In genomic region chr7:100401811-100402210, GRCh38 we compare ENCODE assay signal across 15 cellular contexts. TPM values are rescaled to one million over a fixed set of nuclear protein-coding genes. Genes with fewer than 3 reads are reported as not detected.
DNase-seq lines count a peak whose midpoint lies in the region; ATAC-seq, FAIRE-seq and TF ChIP-seq lines count a peak whose summit lies in the region.
"Had no signal": no experiment of that assay in that cellular context is flagged by ENCODE, and none has a peak within 500 bp of the region (broad histone marks: within the 10 kb centered on the region; RNA-seq: fewer than 3 reads in every experiment).

No MANE protein-coding gene starts in this region.

- H3K9me3 ChIP-seq in SK-N-SH, result no peaks in the 10 kb centered on the region
- no peaks in the 10 kb centered on the region for H3K9me3 ChIP-seq in left ventricle myocardium inferior (replicated peaks)

- H3K4me3 ChIP-seq in SK-N-SH (ENCODE audit: low read depth in 2 of 2, low read length in 1 of 2) (no peak overlapping the region), left ventricle myocardium inferior (no peak overlapping the region)

- ATAC-seq in SK-N-SH treated with all-trans-retinoic acid at 6 μM for 48 hours, result no peak

- H3K4me2 ChIP-seq in SK-N-SH, result no peak overlapping the region

- no peaks in the 10 kb centered on the region for H3K36me3 Mint-ChIP-seq in glutamatergic neuron (ENCODE audit: unreplicated experiment)
- H3K36me3 Mint-ChIP-seq in activated CD4-positive, alpha-beta memory T cell treated with anti-CD3 and anti-CD28 coated beads, Interleukin-2, amount 10 ng/mL, durations not matched to agents 7 days and 5 days (ENCODE audit: low read depth), result no peaks in the 10 kb centered on the region

- peaks cover 7% of the 10 kb centered on the region for H3K27me3 Mint-ChIP-seq in glutamatergic neuron (ENCODE audit: unreplicated experiment)
- H3K27me3 Mint-ChIP-seq in activated CD4-positive, alpha-beta memory T cell treated with anti-CD3 and anti-CD28 coated beads, Interleukin-2, amount 10 ng/mL, durations not matched to agents 7 days and 5 days, result peaks cover 23% of the 10 kb centered on the region
- H3K27me3 Mint-ChIP-seq: CD4-positive, alpha-beta T cell had no signal

- H4K20me1 ChIP-seq in SK-N-SH (ENCODE audit: insufficient read depth), result no peaks in the 10 kb centered on the region

- H3K27ac ChIP-seq in SK-N-SH (ENCODE audit: low read depth in 2 of 2, low read length in 1 of 2) (no peak overlapping the region), left ventricle myocardium inferior (replicated peaks) (no peak overlapping the region)

- H3K36me3 ChIP-seq in SK-N-SH (replicated peaks in 1 of 2; ENCODE audit: control insufficient read depth in 1 of 2, insufficient read depth in 2 of 2, low read length in 1 of 2) (no peaks in the 10 kb centered on the region), left ventricle myocardium inferior (no peaks in the 10 kb centered on the region)

- POLR2A ChIA-PET in SK-N-SH (lab: Yijun Ruan, JAX), result interaction anchor here (0.6 kb wide), 2 partner anchors 28 to 32 kb away, joined by 3 read pairs; partner anchors contain the start of gene MEPCE
- POLR2A ChIA-PET in activated CD4-positive, alpha-beta memory T cell treated with anti-CD3 and anti-CD28 coated beads, Interleukin-2, amount 10 ng/mL, durations not matched to agents 7 days and 5 days (lab: Charles Lee), result interaction anchor here (1.8 kb wide), 1 partner anchor 41 kb away, joined by 4 read pairs; no protein-coding TSS in a partner anchor

- no peak for TF ChIP-seq RAD21 in SK-N-SH (IDR thresholded peaks at IDR 0.05; ENCODE audit: low read length)

- intact Hi-C loops in left ventricle myocardium inferior (cut with micrococcal nuclease), result no loop called here

- peak; percentile 39 for DNase-seq in SK-N-SH
- DNase-seq in cerebellar cortex (ENCODE audit: low spot score), result peak; percentile 95
- DNase-seq in glutamatergic neuron, result peak; percentile 38
- DNase-seq in activated CD4-positive, alpha-beta memory T cell treated with anti-CD3 and anti-CD28 coated beads, Interleukin-2, amount 10 ng/mL, durations not matched to agents 7 days and 5 days, result no peak
- no peak for DNase-seq in left ventricle myocardium inferior
- DNase-seq in frontal cortex (ENCODE audit: low spot score in 2 of 2), result no peak
- DNase-seq: ACHN; CD4-positive, alpha-beta T cell; DND-41; GF-D8; GOT3; H9 had no signal

- H2AFZ ChIP-seq in SK-N-SH (ENCODE audit: low read depth), result no peak overlapping the region

- peak overlapping the region; percentile 44 for H3K27ac Mint-ChIP-seq in glutamatergic neuron (ENCODE audit: unreplicated experiment)
- H3K27ac Mint-ChIP-seq in activated CD4-positive, alpha-beta memory T cell treated with anti-CD3 and anti-CD28 coated beads, Interleukin-2, amount 10 ng/mL, durations not matched to agents 7 days and 5 days, result no peak overlapping the region
- H3K27ac Mint-ChIP-seq: CD4-positive, alpha-beta T cell; H9 had no signal

- peaks cover 3% of the 10 kb centered on the region for H3K9me3 Mint-ChIP-seq in glutamatergic neuron (ENCODE audit: unreplicated experiment)
- H3K9me3 Mint-ChIP-seq in activated CD4-positive, alpha-beta memory T cell treated with anti-CD3 and anti-CD28 coated beads, Interleukin-2, amount 10 ng/mL, durations not matched to agents 7 days and 5 days, result no peaks in the 10 kb centered on the region
- H3K9me3 Mint-ChIP-seq: CD4-positive, alpha-beta T cell; H9 had no signal

- WGBS in SK-N-SH (ENCODE audit: low lambda C conversion rate), result 74% methylated on average over 5 of the region's 5 CpGs

- FAIRE-seq in frontal cortex (lab: Jason Lieb, UNC), result no peak
- FAIRE-seq: GM19239 had no signal

- TF ChIP-seq EP300 in SK-N-SH (IDR thresholded peaks at IDR 0.05; ENCODE audit: borderline replicate concordance in 1 of 2, low read depth in 1 of 2, low read length in 1 of 2), result no peak

- peaks cover 27% of the 10 kb centered on the region for H3K4me1 Mint-ChIP-seq in glutamatergic neuron (ENCODE audit: low read depth, unreplicated experiment)
- peaks cover 14% of the 10 kb centered on the region for H3K4me1 Mint-ChIP-seq in activated CD4-positive, alpha-beta memory T cell treated with anti-CD3 and anti-CD28 coated beads, Interleukin-2, amount 10 ng/mL, durations not matched to agents 7 days and 5 days

- no peaks in the 10 kb centered on the region for H3F3A ChIP-seq in SK-N-SH (replicated peaks; ENCODE audit: insufficient read depth)

- CTCF ChIA-PET in SK-N-SH (lab: Yijun Ruan, JAX), result interaction anchor here (0.8 to 2.0 kb wide), 6 partner anchors 10 to 167 kb away, joined by 3 to 6 read pairs (median 4); no protein-coding TSS in a partner anchor
- CTCF ChIA-PET in activated CD4-positive, alpha-beta memory T cell treated with anti-CD3 and anti-CD28 coated beads, Interleukin-2, amount 10 ng/mL, durations not matched to agents 7 days and 5 days (lab: Charles Lee), result interaction anchor here (1.6 kb wide), 1 partner anchor 48 kb away, joined by 3 read pairs; no protein-coding TSS in a partner anchor

- TF ChIP-seq CTCF in SK-N-SH (IDR thresholded peaks at IDR 0.05) (no peak), glutamatergic neuron (IDR thresholded peaks at IDR 0.05; ENCODE audit: partially characterized antibody, unreplicated experiment) (no peak), left ventricle myocardium inferior (IDR thresholded peaks at IDR 0.05; ENCODE audit: borderline replicate concordance) (no peak)

- H3K9ac ChIP-seq in SK-N-SH, result no peak overlapping the region

- no peaks in the 10 kb centered on the region for H3K27me3 ChIP-seq in SK-N-SH (ENCODE audit: insufficient read depth)
- no peaks in the 10 kb centered on the region for H3K27me3 ChIP-seq in left ventricle myocardium inferior (ENCODE audit: low read depth)

- H3K79me2 ChIP-seq in SK-N-SH (ENCODE audit: insufficient read depth), result no peaks in the 10 kb centered on the region

- peak overlapping the region; percentile 11 for H3K4me3 Mint-ChIP-seq in glutamatergic neuron (ENCODE audit: unreplicated experiment)
- H3K4me3 Mint-ChIP-seq in activated CD4-positive, alpha-beta memory T cell treated with anti-CD3 and anti-CD28 coated beads, Interleukin-2, amount 10 ng/mL, durations not matched to agents 7 days and 5 days, result no peak overlapping the region
- H3K4me3 Mint-ChIP-seq: CD4-positive, alpha-beta T cell; H9 had no signal

- no peaks in the 10 kb centered on the region for H3K9me2 ChIP-seq in SK-N-SH

- H3K4me1 ChIP-seq in SK-N-SH (ENCODE audit: control insufficient read depth in 1 of 2, insufficient read depth in 2 of 2, low read depth in 1 of 2, low read length in 1 of 2) (peaks cover 0 to 5% of the 10 kb centered on the region in 2 experiments; a peak in 1 of 4 replicates), left ventricle myocardium inferior (no peaks in the 10 kb centered on the region)

TF ChIP-seq in SK-N-SH treated with all-trans-retinoic acid at 6 μM for 48 hours, 23 proteins besides CTCF, POLR2A, EP300 and RAD21 (continues in another document):
- no peak for TF ChIP-seq BACH2 (CRISPR knock-in tag; IDR thresholded peaks at IDR 0.05; ENCODE audit: borderline replicate concordance)
- no peak for TF ChIP-seq ZFP30 (CRISPR knock-in tag; IDR thresholded peaks at IDR 0.05)
- no peak for TF ChIP-seq CSDC2 (CRISPR knock-in tag; IDR thresholded peaks at IDR 0.05)

RNA-seq across cellular contexts. Expression of gene ZCWPW1, which starts 26.7 kb away (rescaled TPM):
- 3.4 and 4.1 TPM in 2 replicates for polyA plus RNA-seq in SK-N-SH (2012; rRNA removed)
- 3.1 and 3.5 TPM in 2 replicates for polyA plus RNA-seq in SK-N-SH (2012; cell fraction: cytosol; rRNA removed)
- 10.2 and 15.5 TPM in 2 replicates for polyA plus RNA-seq in SK-N-SH (2012; cell fraction: nucleus; rRNA removed)
- 1.8 TPM for total RNA-seq in glutamatergic neuron (ENCODE audit: unreplicated experiment)
- 1 to 10 TPM; 2.7 to 3.0 TPM for total RNA-seq in activated CD4-positive, alpha-beta memory T cell treated with anti-CD3 and anti-CD28 coated beads, Interleukin-2, amount 10 ng/mL, durations not matched to agents 7 days and 5 days
- total RNA-seq in left ventricle myocardium inferior, result 4.6 TPM
- 2.0 TPM for total RNA-seq in frontal cortex

RNA-seq across cellular contexts. Expression of gene MEPCE, which starts 27.8 kb away (rescaled TPM):
- polyA plus RNA-seq in SK-N-SH (2012; rRNA removed), result 16.7 and 20.2 TPM in 2 replicates
- polyA plus RNA-seq in SK-N-SH (2012; cell fraction: cytosol; rRNA removed), result 13.7 and 17.2 TPM in 2 replicates
- 45.2 and 52.4 TPM in 2 replicates for polyA plus RNA-seq in SK-N-SH (2012; cell fraction: nucleus; rRNA removed)
- total RNA-seq in glutamatergic neuron (ENCODE audit: unreplicated experiment), result 18.5 TPM
- total RNA-seq in activated CD4-positive, alpha-beta memory T cell treated with anti-CD3 and anti-CD28 coated beads, Interleukin-2, amount 10 ng/mL, durations not matched to agents 7 days and 5 days, result 10 to 100 TPM; 36.7 to 40.1 TPM
- 23.6 TPM for total RNA-seq in left ventricle myocardium inferior
- 27.7 TPM for total RNA-seq in frontal cortex

RNA-seq across cellular contexts. Expression of gene PILRA, which starts 28.5 kb away (rescaled TPM):
- polyA plus RNA-seq in SK-N-SH (2012; rRNA removed), result 0.89 and 0.99 TPM in 2 replicates
- 0.30 and 0.60 TPM in 2 replicates for polyA plus RNA-seq in SK-N-SH (2012; cell fraction: cytosol; rRNA removed)
- polyA plus RNA-seq in SK-N-SH (2012; cell fraction: nucleus; rRNA removed), result 8.0 and 8.2 TPM in 2 replicates
- total RNA-seq in glutamatergic neuron (ENCODE audit: unreplicated experiment) (12.5 TPM), left ventricle myocardium inferior (2.0 TPM), frontal cortex (0.82 TPM)
- 1 to 10 TPM; 1.3 to 1.5 TPM for total RNA-seq in activated CD4-positive, alpha-beta memory T cell treated with anti-CD3 and anti-CD28 coated beads, Interleukin-2, amount 10 ng/mL, durations not matched to agents 7 days and 5 days
- total RNA-seq: A172 had no signal

RNA-seq across cellular contexts. Expression of gene PPP1R35, which starts 34.5 kb away (rescaled TPM):
- 66.9 and 75.9 TPM in 2 replicates for polyA plus RNA-seq in SK-N-SH (2012; rRNA removed)
- polyA plus RNA-seq in SK-N-SH (2012; cell fraction: cytosol; rRNA removed), result 26.7 and 37.5 TPM in 2 replicates
- polyA plus RNA-seq in SK-N-SH (2012; cell fraction: nucleus; rRNA removed), result 280 and 468 TPM in 2 replicates
- total RNA-seq in glutamatergic neuron (ENCODE audit: unreplicated experiment) (24.1 TPM), left ventricle myocardium inferior (10.8 TPM), frontal cortex (7.3 TPM)
- 100 to 1,000 TPM; 100 to 101 TPM for total RNA-seq in activated CD4-positive, alpha-beta memory T cell treated with anti-CD3 and anti-CD28 coated beads, Interleukin-2, amount 10 ng/mL, durations not matched to agents 7 days and 5 days

RNA-seq across cellular contexts. Expression of gene PILRB, which starts 43.9 kb away (rescaled TPM):
- 55.4 and 63.7 TPM in 2 replicates for polyA plus RNA-seq in SK-N-SH (2012; rRNA removed)
- polyA plus RNA-seq in SK-N-SH (2012; cell fraction: cytosol; rRNA removed), result 12.7 and 18.0 TPM in 2 replicates
- 418 and 421 TPM in 2 replicates for polyA plus RNA-seq in SK-N-SH (2012; cell fraction: nucleus; rRNA removed)
- total RNA-seq in glutamatergic neuron (ENCODE audit: unreplicated experiment), result 62.6 TPM
- total RNA-seq in activated CD4-positive, alpha-beta memory T cell treated with anti-CD3 and anti-CD28 coated beads, Interleukin-2, amount 10 ng/mL, durations not matched to agents 7 days and 5 days, result 10 to 100 TPM; 39.8 to 40.6 TPM
- 10.6 TPM for total RNA-seq in left ventricle myocardium inferior
- total RNA-seq in frontal cortex, result 9.0 TPM

Comparison
In these comparisons a context has a peak if more than half of its experiments do, and no peak if none do; other contexts are left out.
1. DNase-seq: peak in SK-N-SH (single experiment), cerebellar cortex (single experiment) and glutamatergic neuron (single experiment); none in activated CD4-positive, alpha-beta memory T cell treated with anti-CD3 and anti-CD28 coated beads, Interleukin-2, amount 10 ng/mL, durations not matched to agents 7 days and 5 days (single experiment), left ventricle myocardium inferior (single experiment) and frontal cortex (0 of 2).